28 cellular contexts compared by ENCODE assay signal in the genomic region with DNA sequence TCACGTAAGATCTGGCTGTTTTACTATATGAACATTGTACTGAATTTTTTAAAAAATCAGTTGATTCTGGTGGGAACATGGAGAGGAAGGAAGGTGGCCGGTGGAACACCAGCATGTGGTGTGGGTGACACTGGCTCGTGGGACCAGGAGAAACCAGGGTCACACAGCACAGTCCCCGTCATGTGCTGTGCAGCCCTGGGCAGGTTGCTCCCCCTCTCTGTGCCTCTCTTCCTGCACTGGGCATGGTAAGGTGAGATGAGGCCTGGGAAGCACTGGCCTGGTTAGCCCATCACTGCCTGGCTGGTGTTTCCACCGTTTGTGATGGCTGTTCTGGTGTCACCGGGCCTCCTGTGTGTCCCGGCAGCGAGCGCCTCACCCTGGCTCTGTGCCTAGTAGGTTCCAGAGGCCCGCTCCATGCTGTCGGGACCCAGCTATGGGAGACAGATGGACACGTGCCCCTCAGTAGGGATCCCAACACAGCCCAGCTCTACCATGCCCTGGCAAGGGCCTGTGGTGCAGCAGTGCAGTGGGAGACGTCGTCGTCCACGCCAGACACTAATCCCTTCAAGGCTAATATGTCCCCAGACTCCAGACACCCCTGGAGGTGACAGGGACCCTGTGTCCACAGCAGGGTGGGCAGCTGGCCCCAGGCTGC.
"Had no signal": no experiment of that assay in that cellular context is flagged by ENCODE, and none has a peak within 500 bp of the region (broad histone marks: within the 10 kb centered on the region; RNA-seq: fewer than 3 reads in every experiment).

No MANE protein-coding gene starts in this region.

- H3K4me3 ChIP-seq: SK-N-MC had no signal

- H3K36me3 Mint-ChIP-seq: activated CD4-positive, alpha-beta memory T cell treated with anti-CD3 and anti-CD28 coated beads for 36 hours; brain; T-cell had no signal

- H3K27ac Mint-ChIP-seq: activated CD4-positive, alpha-beta memory T cell treated with anti-CD3 and anti-CD28 coated beads for 36 hours; activated CD4-positive, alpha-beta T cell treated with anti-CD3 and anti-CD28 coated beads, Interleukin-2, amount 10 ng/mL, durations not matched to agents 7 days and 5 days; activated naive CD4-positive, alpha-beta T cell treated with anti-CD3 and anti-CD28 coated beads for 36 hours; activated naive CD8-positive, alpha-beta T cell; activated T-helper 17 cell treated with anti-CD3 and anti-CD28 coated beads, Interleukin-2, amount 50 U/mL, for 72 hours; T-cell had no signal

- H3K4me1 Mint-ChIP-seq: activated CD4-positive, alpha-beta T cell treated with anti-CD3 and anti-CD28 coated beads, Interleukin-2, amount 10 ng/mL, durations not matched to agents 7 days and 5 days; activated T-helper 17 cell treated with anti-CD3 and anti-CD28 coated beads, Interleukin-2, amount 50 U/mL, for 72 hours; central memory CD8-positive, alpha-beta T cell; T-cell had no signal

- FAIRE-seq: astrocyte, TTC549 had no signal

- H3K27me3 Mint-ChIP-seq: activated CD4-positive, alpha-beta T cell treated with anti-CD3 and anti-CD28 coated beads, Interleukin-2, amount 10 ng/mL, durations not matched to agents 7 days and 5 days; activated naive CD8-positive, alpha-beta T cell had no signal

- H3K27ac ChIP-seq: SK-N-MC had no signal

- ATAC-seq: activated T-cell treated with anti-CD3 and anti-CD28 coated beads, Interleukin-2, amount 50 U/mL, for 4 hours; activated T-helper 17 cell treated with anti-CD3 and anti-CD28 coated beads, Interleukin-2, amount 50 U/mL, for 72 hours; T-cell had no signal

- H3K4me3 Mint-ChIP-seq: activated CD4-positive, alpha-beta memory T cell treated with anti-CD3 and anti-CD28 coated beads for 36 hours; activated CD4-positive, alpha-beta T cell treated with anti-CD3 and anti-CD28 coated beads, Interleukin-2, amount 10 ng/mL, durations not matched to agents 7 days and 5 days; activated naive CD4-positive, alpha-beta T cell treated with anti-CD3 and anti-CD28 coated beads for 36 hours; activated naive CD8-positive, alpha-beta T cell; activated T-cell treated with anti-CD3 and anti-CD28 coated beads, Interleukin-2, amount 50 U/mL, for 4 hours; activated T-helper 17 cell treated with anti-CD3 and anti-CD28 coated beads, Interleukin-2, amount 50 U/mL, for 72 hours; brain; central memory CD8-positive, alpha-beta T cell; T-cell had no signal

- DNase-seq: activated CD4-positive, alpha-beta memory T cell treated with anti-CD3 and anti-CD28 coated beads for 36 hours; activated CD4-positive, alpha-beta T cell treated with anti-CD3 and anti-CD28 coated beads, Interleukin-2, amount 10 ng/mL, durations not matched to agents 7 days and 5 days; activated CD4-positive, CD25-positive, alpha-beta regulatory T cell; activated CD8-positive, alpha-beta memory T cell treated with anti-CD3 and anti-CD28 coated beads for 24 hours; activated gamma-delta T cell; activated naive CD4-positive, alpha-beta T cell treated with anti-CD3 and anti-CD28 coated beads for 36 hours; activated T-cell treated with anti-CD3 and anti-CD28 coated beads, Interleukin-2, amount 50 U/mL, for 4 hours; amygdala; MM.1S; NCI-H1105 treated with DMSO at 0.1 percent for 48 hours; NCI-H146; NCI-H1930; NCI-H2171 treated with DMSO at 0.1 percent for 48 hours; NCI-H345; NCI-H510A; NCI-H526 treated with DMSO at 0.1 percent for 48 hours; NCI-H82; SIG-M5; T-cell; T-helper 2 cell; T1000 had no signal
